ENCODE assay signal across 15 cellular contexts in genomic region chr5:157269763-157270272, GRCh38. TPM values are rescaled to one million over a fixed set of nuclear protein-coding genes. Genes with fewer than 3 reads are reported as not detected.
DNase-seq lines count a peak whose midpoint lies in the region; ATAC-seq, FAIRE-seq and TF ChIP-seq lines count a peak whose summit lies in the region.
"Had no signal": no experiment of that assay in that cellular context is flagged by ENCODE, and none has a peak within 500 bp of the region (broad histone marks: within the 10 kb centered on the region; RNA-seq: fewer than 3 reads in every experiment).

No MANE protein-coding gene starts in this region.

- H3K4me3 ChIP-seq in K562 (no peak overlapping the region), spleen (peak overlapping the region in 1 of 8 donors; percentile 97)
- H3K4me3 ChIP-seq: A549, ovary, testis had no signal

- FAIRE-seq in K562 (lab: Jason Lieb, UNC) = no peak
- FAIRE-seq: A549 had no signal

- no peak overlapping the region for H3K4me2 ChIP-seq in K562 (ENCODE audit: insufficient read depth, low read length)
- H3K4me2 ChIP-seq: A549 had no signal

- ATAC-seq in K562 (no peak), GM19035 (IDR thresholded peaks at IDR 0.05; ENCODE audit: unreplicated experiment) (no peak)
- ATAC-seq: A549, left colon, SK-N-SH treated with all-trans-retinoic acid at 6 μM for 48 hours had no signal

- no peak for TF ChIP-seq RAD21 in K562 (CRISPR knock-in tag; conservative IDR thresholded peaks at IDR 0.05 in 1 of 2, IDR thresholded peaks at IDR 0.05 in 1 of 2)

- intact Hi-C loops in K562 (cut with micrococcal nuclease) (no loop called here), spleen (cut with DNase I; ENCODE audit: low total_unique reads) (no loop called here)

- DNase-seq in NOMO-1 treated with DMSO at 0.1 percent for 48 hours (lab: John Stamatoyannopoulos, UW; ENCODE audit: unreplicated experiment) = peak; percentile 30
- DNase-seq in NOMO-1 treated with dmso at 0.1 percent for 144 hours (lab: John Stamatoyannopoulos, UW; ENCODE audit: unreplicated experiment) = no peak
- peak; percentile 42 for DNase-seq in NCI-H2029 (lab: John Stamatoyannopoulos, UW)
- DNase-seq in K562 (ENCODE audit: extremely low read depth in 1 of 4, low spot score in 3 of 4) = no peak
- no peak for DNase-seq in spleen
- no peak for DNase-seq in EL
- DNase-seq in medulla oblongata (ENCODE audit: extremely low spot score) = no peak
- DNase-seq: KG1; left colon; ovary; stimulated activated CD4-positive, alpha-beta T cell treated with anti-CD3 and anti-CD28 coated beads, Interleukin-4, amount 100 ng/mL, for 1 hour; testis had no signal

- no peaks in the 10 kb centered on the region for H4K20me1 ChIP-seq in K562 (replicated peaks; ENCODE audit: control insufficient read depth, insufficient read depth, low read length)

- H2AFZ ChIP-seq in K562 (ENCODE audit: low read depth, low read length) = no peak overlapping the region

- POLR2A ChIA-PET in K562 (lab: Yijun Ruan, JAX) = no interaction called here

- H3K9me3 ChIP-seq in K562 (replicated peaks; ENCODE audit: control insufficient read depth, insufficient read depth, low read depth, low read length) (no peaks in the 10 kb centered on the region), spleen (no peaks in the 10 kb centered on the region)
- H3K9me3 ChIP-seq: A549, ovary, testis had no signal

- H3K4me1 ChIP-seq in K562 (replicated peaks in 1 of 2; ENCODE audit: control insufficient read depth in 2 of 2, insufficient read depth in 2 of 2, low read length in 2 of 2) = peaks cover 12 to 17% of the 10 kb centered on the region in 2 experiments; a peak in 4 of 5 replicates
- peaks cover 25 to 97% (median 88%) of the 10 kb centered on the region in 6 donors for H3K4me1 ChIP-seq in spleen
- H3K4me1 ChIP-seq: testis had no signal

- H3K79me2 ChIP-seq in K562 (ENCODE audit: control insufficient read depth, insufficient read depth, low read length) = no peaks in the 10 kb centered on the region

- BruUV-seq in K562 (replicated peaks; lab: Mats Ljungman, UMichigan) = no TSS peak

- H3K27me3 ChIP-seq in K562 (ENCODE audit: control insufficient read depth in 2 of 2, insufficient read depth in 2 of 2, low read length in 2 of 2) = peaks cover 2 to 28% of the 10 kb centered on the region in 2 experiments
- H3K27me3 ChIP-seq in spleen (replicated peaks in 1 of 7) = no peaks in the 10 kb centered on the region
- H3K27me3 ChIP-seq: ovary, testis had no signal

- no peak for TF ChIP-seq POLR2A in K562 (conservative IDR thresholded peaks at IDR 0.05)
- no peak for TF ChIP-seq POLR2A in spleen (IDR thresholded peaks at IDR 0.05)

- no peaks in the 10 kb centered on the region for H3K36me3 ChIP-seq in K562 (ENCODE audit: control insufficient read depth, insufficient read depth, low read length)
- no peaks in the 10 kb centered on the region for H3K36me3 ChIP-seq in spleen
- H3K36me3 ChIP-seq: ovary had no signal

- no peak for TF ChIP-seq CTCF in K562 (IDR thresholded peaks at IDR 0.05 in 2 of 3, conservative IDR thresholded peaks at IDR 0.05 in 1 of 3; ENCODE audit: insufficient read depth in 2 of 3, low read depth in 1 of 3, low read length in 3 of 3)
- no peak for TF ChIP-seq CTCF in spleen (IDR thresholded peaks at IDR 0.05 in 8 of 11, conservative IDR thresholded peaks at IDR 0.05 in 3 of 11)

- CTCF ChIA-PET in K562 (lab: Yijun Ruan, JAX; ENCODE audit: low intra/inter-chr PET ratio) = no interaction called here

- H3K9me1 ChIP-seq in K562 (ENCODE audit: control insufficient read depth, insufficient read depth, low read length) = no peaks in the 10 kb centered on the region

- no peak overlapping the region for H3K27ac ChIP-seq in K562 (ENCODE audit: extremely low read depth, low read depth, low read length)
- peak overlapping the region; percentile 22 to 99 (median 96) for H3K27ac ChIP-seq in spleen
- H3K27ac ChIP-seq: A549, ovary, testis had no signal

- TF ChIP-seq EP300 in K562 (IDR thresholded peaks at IDR 0.05; ENCODE audit: low read length) = no peak

- H3K9ac ChIP-seq in K562 (ENCODE audit: insufficient read depth in 1 of 2, low read depth in 2 of 2, low read length in 2 of 2) = no peak overlapping the region

- in situ Hi-C loops in K562 (cut with MboI) = no loop called here

- 16% methylated on average over 4 of the region's 4 CpGs for WGBS in K562 (ENCODE audit: insufficient coverage, low coverage, missing lambda C conversion rate)
- 49 to 71% (median 69%) methylated on average over 4 of the region's 4 CpGs for WGBS in spleen, 5 donors

TF ChIP-seq in K562, 482 proteins besides CTCF, POLR2A, EP300 and RAD21 (continues in another document):
- TF ChIP-seq ASH1L (IDR thresholded peaks at IDR 0.05; ENCODE audit: borderline replicate concordance, low read depth, partially characterized antibody) (no peak), CREM (IDR thresholded peaks at IDR 0.05; ENCODE audit: low read depth) (peak; percentile 61), SRSF9 (IDR thresholded peaks at IDR 0.05; ENCODE audit: borderline replicate concordance, low read depth, low read length) (no peak), CTCFL (IDR thresholded peaks at IDR 0.05; ENCODE audit: borderline replicate concordance, insufficient read depth, low read depth, low read length, poor library complexity, severe bottlenecking) (no peak), ZNF24 (IDR thresholded peaks at IDR 0.05) (no peak), ZSCAN29 (IDR thresholded peaks at IDR 0.05) (no peak), FOXA1 (IDR thresholded peaks at IDR 0.05; ENCODE audit: borderline replicate concordance) (no peak), SNAPC5 (CRISPR knock-in tag; IDR thresholded peaks at IDR 0.05) (no peak), JUN (IDR thresholded peaks at IDR 0.05; ENCODE audit: borderline replicate concordance, low read depth, low read length) (no peak), JUN (CRISPR knock-in tag; IDR thresholded peaks at IDR 0.05; ENCODE audit: borderline replicate concordance) (no peak), MITF (IDR thresholded peaks at IDR 0.05) (no peak), KHSRP (IDR thresholded peaks at IDR 0.05) (no peak), RBM34 (IDR thresholded peaks at IDR 0.05; ENCODE audit: borderline replicate concordance, insufficient read depth, low read length) (no peak), ATF7 (IDR thresholded peaks at IDR 0.05) (peak; percentile 12; the same call in 1 of the 2 replicates), ATF1 (CRISPR knock-in tag; IDR thresholded peaks at IDR 0.05) (no peak), ATF1 (tag; IDR thresholded peaks at IDR 0.05) (0 out of 2 replicates have a peak, but pooled peaks have one; percentile 25), BRCA1 (IDR thresholded peaks at IDR 0.05) (no peak), BRCA1 (CRISPR knock-in tag; IDR thresholded peaks at IDR 0.05) (no peak), MYNN (IDR thresholded peaks at IDR 0.05) (no peak), MYNN (CRISPR knock-in tag; IDR thresholded peaks at IDR 0.05) (no peak)

RNA-seq across cellular contexts. Expression of gene CYFIP2, which starts 3.9 kb away (rescaled TPM):
- total RNA-seq in K562 (2011; cell fraction: chromatin; rRNA removed; ENCODE audit: low replicate concordance) = 0.39 and 0.42 TPM in 2 replicates
- total RNA-seq in K562 (2011; cell fraction: nucleolus; rRNA removed) = 1.6 TPM in 1 of 2 replicates, not detected in the other
- total RNA-seq in K562 (2011; cell fraction: nucleoplasm; rRNA removed) = 0.38 and 1.2 TPM in 2 replicates
- 1.2 and 2.4 TPM in 2 replicates for total RNA-seq in K562 (2014; rRNA removed)
- total RNA-seq in K562 (2014; rRNA removed; fragmentation: Illumina TruSeq; extraction: Trizol) = 1.5 TPM in 2 replicates
- 0.76 and 0.83 TPM in 2 replicates for total RNA-seq in K562 (2015; rRNA removed; fragmentation: Illumina TruSeq; extraction: Trizol)
- total RNA-seq in K562 (2021) = 2.9 and 3.6 TPM in 2 replicates
- polyA plus RNA-seq in K562 (2011; rRNA removed) = not detected in 2 replicates
- polyA plus RNA-seq in K562 (2011; cell fraction: cytosol; rRNA removed) = 0.09 TPM in 1 of 2 replicates, not detected in the other
- polyA plus RNA-seq in K562 (2011; cell fraction: nucleus; rRNA removed) = 0.24 TPM in 1 of 2 replicates, not detected in the other
- polyA plus RNA-seq in K562 (2012) = 5.8 and 50.1 TPM in 2 replicates
- 1.8 and 2.2 TPM in 2 replicates for polyA plus RNA-seq in K562 (2014; fragmentation: Illumina TruSeq; extraction: Trizol)
- polyA plus RNA-seq in K562 (2014; fragmentation: Nextera tagmentation; extraction: Ambion mirVana) = 1 to 10 TPM; 1.1 to 1.3 TPM
- 1.5 TPM in 2 replicates for polyA plus RNA-seq in K562 (2014; rRNA removed)
- not detected in 2 replicates for polyA minus RNA-seq in K562 (2011; rRNA and poly(A)+ RNA removed)
- not detected in 2 replicates for polyA minus RNA-seq in K562 (2011; cell fraction: cytosol; rRNA and poly(A)+ RNA removed)
- polyA minus RNA-seq in K562 (2011; cell fraction: nucleus; rRNA and poly(A)+ RNA removed) = 0.27 TPM in 1 of 2 replicates, not detected in the other
- 100 to 1,000 TPM; 123 to 232 (median 198) TPM for total RNA-seq in spleen
- polyA plus RNA-seq in spleen = 10 to 100 TPM; 74.8 to 83.4 (median 75.1) TPM

Comparison
In these comparisons a context has a peak if more than half of its experiments do, and no peak if none do; other contexts are left out.
1. DNase-seq: peak in NOMO-1 treated with DMSO at 0.1 percent for 48 hours (single experiment) and NCI-H2029 (single experiment); none in NOMO-1 treated with dmso at 0.1 percent for 144 hours (single experiment), K562 (0 of 4), spleen (single experiment), EL (single experiment) and medulla oblongata (single experiment).
2. RNA of gene CYFIP2, which starts 3.9 kb away (total RNA-seq): 123 to 232 TPM in spleen; 0.38 to 3.6 TPM in K562; every median in the first group is over 10 times any median in the second.